In genomic region chr15:30904812-30905211, GRCh38 we compare ENCODE assay signal across 1 cellular context.
TF ChIP-seq lines count a peak whose summit lies in the region.

No MANE protein-coding gene starts in this region.

TF ChIP-seq in H1, 55 proteins besides CTCF, POLR2A, EP300 and RAD21 (continued from another document):
- TF ChIP-seq SUZ12 (IDR thresholded peaks at IDR 0.05; ENCODE audit: low read length): peak; percentile 12; the same call in 1 of the 2 replicates
- TF ChIP-seq, protein P1, sequence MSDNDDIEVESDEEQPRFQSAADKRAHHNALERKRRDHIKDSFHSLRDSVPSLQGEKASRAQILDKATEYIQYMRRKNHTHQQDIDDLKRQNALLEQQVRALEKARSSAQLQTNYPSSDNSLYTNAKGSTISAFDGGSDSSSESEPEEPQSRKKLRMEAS (IDR thresholded peaks at IDR 0.05): no peak
- TF ChIP-seq MAFK (IDR thresholded peaks at IDR 0.05; ENCODE audit: low read depth, low read length): no peak
